6 cellular contexts compared by ENCODE assay signal in genomic region chr9:129980224-129980623, GRCh38.
DNase-seq lines count a peak whose midpoint lies in the region; ATAC-seq and TF ChIP-seq lines count a peak whose summit lies in the region.
"Not testable (repeated sequence)": the region's sequence is repeated elsewhere in the genome, so short reads cannot be mapped to it uniquely, and the experiment has no call there.

No MANE protein-coding gene starts in this region.

- CTCF ChIA-PET in CD4-positive, alpha-beta memory T cell (lab: Charles Lee; ENCODE audit: partially characterized antibody), result interaction anchor here (0.6 to 1.3 kb wide), 3 partner anchors 13 to 58 kb away, joined by 3 to 10 read pairs (median 3); no protein-coding TSS in a partner anchor
- CTCF ChIA-PET in activated B cell treated with CpG ODN at 0.5 μM for 24 hours (lab: Charles Lee), result not testable (repeated sequence)

- H3K4me3 ChIP-seq in CD4-positive, alpha-beta memory T cell (ENCODE audit: low read length in 2 of 2), result not testable (repeated sequence)

- not testable (repeated sequence) for ATAC-seq in activated B cell treated with CpG ODN at 0.5 μM for 24 hours (ENCODE audit: low read depth); naive B cell (ENCODE audit: low read depth in 2 of 2)
- peak; percentile 54 for ATAC-seq in effector memory CD8-positive, alpha-beta T cell (replicated peaks)

- H3K27me3 ChIP-seq in CD4-positive, alpha-beta memory T cell (ENCODE audit: insufficient read depth, low read length), result not testable (repeated sequence)

- H3K27me3 Mint-ChIP-seq in CD4-positive, alpha-beta memory T cell; activated B cell treated with CpG ODN at 0.5 μM for 24 hours; activated T-helper 2 cell treated with anti-CD3 and anti-CD28 coated beads, Interferon-gamma antibody, Interleukin-2, Interleukin-4, amounts not matched to agents 10 μg/mL and 5 μg/mL and 100 μg/mL, durations not matched to agents 14 hours and 24 hours and 36 hours (ENCODE audit: low read depth); effector memory CD8-positive, alpha-beta T cell; naive B cell; nephron progenitor cell (ENCODE audit: low read depth, poor library complexity): not testable (repeated sequence)

- H3K4me1 ChIP-seq in CD4-positive, alpha-beta memory T cell (ENCODE audit: insufficient read depth, low read length), result peaks cover 30% of the 10 kb centered on the region

- not testable (repeated sequence) for H3K27ac ChIP-seq in CD4-positive, alpha-beta memory T cell (ENCODE audit: low read depth, low read length)

- peaks cover 31 to 60% (median 39%) of the 10 kb centered on the region in 4 donors for H3K4me1 Mint-ChIP-seq in CD4-positive, alpha-beta memory T cell
- H3K4me1 Mint-ChIP-seq in activated B cell treated with CpG ODN at 0.5 μM for 24 hours, result peaks cover 59% of the 10 kb centered on the region
- peaks cover 22% of the 10 kb centered on the region for H3K4me1 Mint-ChIP-seq in activated T-helper 2 cell treated with anti-CD3 and anti-CD28 coated beads, Interferon-gamma antibody, Interleukin-2, Interleukin-4, amounts not matched to agents 10 μg/mL and 5 μg/mL and 100 μg/mL, durations not matched to agents 14 hours and 24 hours and 36 hours (ENCODE audit: low read depth)
- H3K4me1 Mint-ChIP-seq in effector memory CD8-positive, alpha-beta T cell (ENCODE audit: low read depth in 2 of 2), result peaks cover 20 to 53% of the 10 kb centered on the region in 2 donors
- H3K4me1 Mint-ChIP-seq in naive B cell, result peaks cover 20 to 60% (median 37%) of the 10 kb centered on the region in 3 donors
- not testable (repeated sequence) for H3K4me1 Mint-ChIP-seq in nephron progenitor cell

- peaks cover 28% of the 10 kb centered on the region for H3K36me3 ChIP-seq in CD4-positive, alpha-beta memory T cell (ENCODE audit: insufficient read depth, low read length)

- TF ChIP-seq CTCF in activated B cell treated with CpG ODN at 0.5 μM for 24 hours (IDR thresholded peaks at IDR 0.05); nephron progenitor cell (IDR thresholded peaks at IDR 0.05): not testable (repeated sequence)

- not testable (repeated sequence) for DNase-seq in CD4-positive, alpha-beta memory T cell; activated B cell treated with CpG ODN at 0.5 μM for 24 hours; activated T-helper 2 cell treated with anti-CD3 and anti-CD28 coated beads, Interferon-gamma antibody, Interleukin-2, Interleukin-4, amounts not matched to agents 10 μg/mL and 5 μg/mL and 100 μg/mL, durations not matched to agents 14 hours and 24 hours and 36 hours (ENCODE audit: low spot score); effector memory CD8-positive, alpha-beta T cell; naive B cell; nephron progenitor cell

- H3K9me3 Mint-ChIP-seq in CD4-positive, alpha-beta memory T cell; activated B cell treated with CpG ODN at 0.5 μM for 24 hours; activated T-helper 2 cell treated with anti-CD3 and anti-CD28 coated beads, Interferon-gamma antibody, Interleukin-2, Interleukin-4, amounts not matched to agents 10 μg/mL and 5 μg/mL and 100 μg/mL, durations not matched to agents 14 hours and 24 hours and 36 hours; effector memory CD8-positive, alpha-beta T cell; naive B cell: not testable (repeated sequence)
- peaks cover 11% of the 10 kb centered on the region for H3K9me3 Mint-ChIP-seq in nephron progenitor cell

- H3K9me3 ChIP-seq in CD4-positive, alpha-beta memory T cell (ENCODE audit: control insufficient read depth in 1 of 2, low read length in 2 of 2), result not testable (repeated sequence)

- peaks cover 32 to 56% of the 10 kb centered on the region in 2 donors for H3K36me3 Mint-ChIP-seq in CD4-positive, alpha-beta memory T cell
- H3K36me3 Mint-ChIP-seq in activated B cell treated with CpG ODN at 0.5 μM for 24 hours (ENCODE audit: low read depth) (peaks cover 72% of the 10 kb centered on the region), naive B cell (peaks cover 16 to 20% of the 10 kb centered on the region in 2 donors), nephron progenitor cell (ENCODE audit: low read depth) (peaks cover 54% of the 10 kb centered on the region)
- peaks cover 76% of the 10 kb centered on the region for H3K36me3 Mint-ChIP-seq in activated T-helper 2 cell treated with anti-CD3 and anti-CD28 coated beads, Interferon-gamma antibody, Interleukin-2, Interleukin-4, amounts not matched to agents 10 μg/mL and 5 μg/mL and 100 μg/mL, durations not matched to agents 14 hours and 24 hours and 36 hours (ENCODE audit: low read depth)
- peaks cover 64% of the 10 kb centered on the region for H3K36me3 Mint-ChIP-seq in effector memory CD8-positive, alpha-beta T cell (ENCODE audit: insufficient read depth)

- POLR2A ChIA-PET in CD4-positive, alpha-beta memory T cell (lab: Charles Lee; ENCODE audit: partially characterized antibody), result interaction anchor here (1.2 kb wide), 1 partner anchor 95 kb away, joined by 3 read pairs; no protein-coding TSS in a partner anchor
- POLR2A ChIA-PET in activated B cell treated with CpG ODN at 0.5 μM for 24 hours (lab: Charles Lee), result interaction anchor here (0.7 to 1.3 kb wide), 4 partner anchors 9 to 54 kb away, joined by 4 to 10 read pairs (median 5); no protein-coding TSS in a partner anchor

- peak overlapping the region in 4 of 7 donors; percentile 18 to 86 (median 64) for H3K27ac Mint-ChIP-seq in CD4-positive, alpha-beta memory T cell
- H3K27ac Mint-ChIP-seq in activated B cell treated with CpG ODN at 0.5 μM for 24 hours (peak overlapping the region; percentile 12), naive B cell (peak overlapping the region in 4 of 6 donors; percentile 26 to 92 (median 54)), nephron progenitor cell (peak overlapping the region; percentile 75)
- H3K27ac Mint-ChIP-seq in activated T-helper 2 cell treated with anti-CD3 and anti-CD28 coated beads, Interferon-gamma antibody, Interleukin-2, Interleukin-4, amounts not matched to agents 10 μg/mL and 5 μg/mL and 100 μg/mL, durations not matched to agents 14 hours and 24 hours and 36 hours, result peak overlapping the region; percentile 38
- peak overlapping the region; percentile 28 to 72 for H3K27ac Mint-ChIP-seq in effector memory CD8-positive, alpha-beta T cell

- intact Hi-C loops in CD4-positive, alpha-beta memory T cell (cut with micrococcal nuclease); activated B cell treated with CpG ODN at 0.5 μM for 24 hours (cut with micrococcal nuclease); activated T-helper 2 cell treated with anti-CD3 and anti-CD28 coated beads, Interferon-gamma antibody, Interleukin-2, Interleukin-4, amounts not matched to agents 10 μg/mL and 5 μg/mL and 100 μg/mL, durations not matched to agents 14 hours and 24 hours and 36 hours (cut with micrococcal nuclease): not testable (repeated sequence)

- H3K4me3 Mint-ChIP-seq in CD4-positive, alpha-beta memory T cell; activated B cell treated with CpG ODN at 0.5 μM for 24 hours; activated T-helper 2 cell treated with anti-CD3 and anti-CD28 coated beads, Interferon-gamma antibody, Interleukin-2, Interleukin-4, amounts not matched to agents 10 μg/mL and 5 μg/mL and 100 μg/mL, durations not matched to agents 14 hours and 24 hours and 36 hours (ENCODE audit: low read depth); naive B cell; nephron progenitor cell: not testable (repeated sequence)
- H3K4me3 Mint-ChIP-seq in effector memory CD8-positive, alpha-beta T cell, result peak overlapping the region in 1 of 2 donors; percentile 38

Comparison
In these comparisons a context has a peak if more than half of its experiments do, and no peak if none do; other contexts are left out.
1. H3K27ac Mint-ChIP-seq: peak in every context shown above with its lines; median percentile 75 in nephron progenitor cell; 64 in CD4-positive, alpha-beta memory T cell; 54 in naive B cell; 50 in effector memory CD8-positive, alpha-beta T cell; 38 in activated T-helper 2 cell treated with anti-CD3 and anti-CD28 coated beads, Interferon-gamma antibody, Interleukin-2, Interleukin-4, amounts not matched to agents 10 μg/mL and 5 μg/mL and 100 μg/mL, durations not matched to agents 14 hours and 24 hours and 36 hours; 12 in activated B cell treated with CpG ODN at 0.5 μM for 24 hours.